In the genomic region with DNA sequence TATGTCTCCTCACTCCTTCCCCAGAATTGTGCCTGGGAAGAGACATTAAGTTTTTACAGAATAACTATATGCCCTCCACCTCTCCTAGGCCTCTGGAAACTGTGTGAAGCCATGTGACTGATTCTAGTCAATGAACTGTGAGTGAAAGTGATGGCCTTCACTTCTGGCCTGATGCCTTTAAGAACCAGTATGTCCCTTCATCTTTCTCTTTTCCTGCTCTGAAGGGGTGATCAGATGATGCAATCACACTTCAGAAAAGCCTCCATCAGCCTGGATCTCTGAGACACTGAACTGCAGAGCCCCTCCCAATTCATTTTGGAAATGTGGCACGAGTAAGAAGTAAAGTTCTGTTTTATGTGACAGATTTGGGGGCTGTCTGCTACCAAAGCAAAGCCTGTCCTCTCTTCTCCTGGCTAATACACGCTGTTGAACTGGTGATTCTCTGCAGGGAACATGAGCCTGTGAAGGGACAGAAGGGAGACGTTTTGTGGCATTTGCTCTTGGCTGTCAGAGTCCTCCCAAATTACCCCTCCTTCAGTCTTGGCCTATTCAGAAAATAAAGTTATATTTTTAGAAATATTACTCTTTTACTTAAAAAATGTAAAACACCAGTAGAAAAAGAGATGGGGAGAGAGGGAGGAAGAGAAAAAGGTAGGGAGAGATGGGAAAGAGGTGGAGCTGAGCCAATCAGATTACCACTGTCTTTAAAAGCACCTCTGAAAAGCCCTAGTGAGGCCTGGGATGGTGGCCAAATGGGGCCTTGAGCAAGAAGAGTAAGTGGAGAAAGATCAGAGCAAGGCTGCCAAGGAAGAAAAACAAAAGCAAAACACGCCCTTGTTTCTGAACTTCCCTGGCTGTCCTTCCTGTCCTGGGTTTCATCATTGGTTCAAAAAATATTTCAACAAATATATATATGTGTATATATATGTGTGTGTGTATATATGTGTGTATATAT, we compare ENCODE assay signal across 11 cellular contexts. TPM values are rescaled to one million over a fixed set of nuclear protein-coding genes. Genes with fewer than 3 reads are reported as not detected.
DNase-seq lines count a peak whose midpoint lies in the region; TF ChIP-seq lines count a peak whose summit lies in the region.
"Had no signal": no experiment of that assay in that cellular context is flagged by ENCODE, and none has a peak within 500 bp of the region (broad histone marks: within the 10 kb centered on the region; RNA-seq: fewer than 3 reads in every experiment).

No MANE protein-coding gene starts in this region.

- H4K20me1 ChIP-seq in smooth muscle cell (ENCODE audit: low read depth), result no peaks in the 10 kb centered on the region

- no peak overlapping the region for H3K27ac ChIP-seq in smooth muscle cell (ENCODE audit: low read depth)
- no peak overlapping the region for H3K27ac ChIP-seq in effector memory CD4-positive, alpha-beta T cell (ENCODE audit: insufficient read depth, low read length, poor library complexity, severe bottlenecking)

- H3K9me3 ChIP-seq in smooth muscle cell (replicated peaks; ENCODE audit: low read depth), result peaks cover 4% of the 10 kb centered on the region
- H3K9me3 ChIP-seq in effector memory CD4-positive, alpha-beta T cell (ENCODE audit: control insufficient read depth, low read length), result no peaks in the 10 kb centered on the region

- no peaks in the 10 kb centered on the region for H3K4me1 Mint-ChIP-seq in endothelial cell (ENCODE audit: unreplicated experiment)

- H3K36me3 Mint-ChIP-seq in endothelial cell (ENCODE audit: low read depth, unreplicated experiment), result no peaks in the 10 kb centered on the region
- H3K36me3 Mint-ChIP-seq: naive thymus-derived CD8-positive, alpha-beta T cell had no signal

- H3K79me2 ChIP-seq in smooth muscle cell (ENCODE audit: low read depth), result no peaks in the 10 kb centered on the region

- H3K9me3 Mint-ChIP-seq in endothelial cell (ENCODE audit: unreplicated experiment), result no peaks in the 10 kb centered on the region

- no peak overlapping the region for H3K4me3 ChIP-seq in smooth muscle cell
- no peak overlapping the region for H3K4me3 ChIP-seq in effector memory CD4-positive, alpha-beta T cell (ENCODE audit: insufficient read depth, low read depth, low read length, poor library complexity, severe bottlenecking)

- H2AFZ ChIP-seq in smooth muscle cell (ENCODE audit: low read depth), result peak overlapping the region; percentile 85

- DNase-seq in HCEC 1CT (peak; percentile 60), amniotic epithelial cell (ENCODE audit: low read depth) (peak; percentile 95), hepatic stellate cell (ENCODE audit: low spot score) (peak; percentile 31), smooth muscle cell (lab: John Stamatoyannopoulos, UW; ENCODE audit: unreplicated experiment) (no peak), endothelial cell (ENCODE audit: low spot score) (no peak), midbrain (lab: John Stamatoyannopoulos, UW) (no peak), HEK293T (ENCODE audit: extremely low spot score) (no peak)
- DNase-seq in effector memory CD4-positive, alpha-beta T cell, result no peak
- DNase-seq: naive thymus-derived CD8-positive, alpha-beta T cell; NCI-H187 had no signal

- CTCF ChIA-PET in HEK293T (lab: Yijun Ruan, JAX), result no interaction called here

- no peak overlapping the region for H3K4me3 Mint-ChIP-seq in endothelial cell (ENCODE audit: unreplicated experiment)
- H3K4me3 Mint-ChIP-seq: dendritic cell treated with granulocyte-macrophage colony-stimulating factor and Interleukin-4, amounts not matched to agents 40 ng/mL and 50 ng/mL, for 4 days; naive thymus-derived CD8-positive, alpha-beta T cell had no signal

- no peak overlapping the region for H3K9ac ChIP-seq in smooth muscle cell (ENCODE audit: low read depth)

- POLR2A ChIA-PET in HEK293T (lab: Yijun Ruan, JAX), result no interaction called here

- H3K36me3 ChIP-seq in smooth muscle cell (ENCODE audit: low read depth), result no peaks in the 10 kb centered on the region
- no peaks in the 10 kb centered on the region for H3K36me3 ChIP-seq in effector memory CD4-positive, alpha-beta T cell (ENCODE audit: control insufficient read depth, insufficient read depth, low read length)

- H3K27me3 ChIP-seq in smooth muscle cell (ENCODE audit: low read depth), result no peaks in the 10 kb centered on the region
- no peaks in the 10 kb centered on the region for H3K27me3 ChIP-seq in effector memory CD4-positive, alpha-beta T cell (replicated peaks; ENCODE audit: control insufficient read depth, insufficient read depth, low read length, poor library complexity, severe bottlenecking)

- H3K27ac Mint-ChIP-seq in endothelial cell (ENCODE audit: unreplicated experiment), result no peak overlapping the region
- H3K27ac Mint-ChIP-seq: dendritic cell treated with granulocyte-macrophage colony-stimulating factor and Interleukin-4, amounts not matched to agents 40 ng/mL and 50 ng/mL, for 4 days; naive thymus-derived CD8-positive, alpha-beta T cell had no signal

- H3F3A ChIP-seq in smooth muscle cell (ENCODE audit: low read depth), result no peaks in the 10 kb centered on the region

- no peak for TF ChIP-seq CTCF in smooth muscle cell (IDR thresholded peaks at IDR 0.05; ENCODE audit: borderline replicate concordance, insufficient read depth, poor library complexity, severe bottlenecking)
- TF ChIP-seq CTCF in endothelial cell (IDR thresholded peaks at IDR 0.05; ENCODE audit: unreplicated experiment), result no peak

- no peaks in the 10 kb centered on the region for H3K4me1 ChIP-seq in smooth muscle cell (ENCODE audit: low read depth)
- peaks cover 12% of the 10 kb centered on the region for H3K4me1 ChIP-seq in effector memory CD4-positive, alpha-beta T cell (ENCODE audit: control insufficient read depth, insufficient read depth, low read length, poor library complexity, severe bottlenecking)

- H3K27me3 Mint-ChIP-seq in endothelial cell (ENCODE audit: unreplicated experiment), result peaks cover 5% of the 10 kb centered on the region

- no peak overlapping the region for H3K4me2 ChIP-seq in smooth muscle cell

- 64% methylated on average over 4 of the region's 4 CpGs for WGBS in smooth muscle cell (ENCODE audit: low lambda C conversion rate)

TF ChIP-seq in HEK293T, 16 proteins besides CTCF, POLR2A, EP300 and RAD21:
- no peak for TF ChIP-seq ARNT (IDR thresholded peaks at IDR 0.05)

RNA-seq across cellular contexts. Expression of a gene that starts 40.9 kb away (rescaled TPM):
- total RNA-seq in smooth muscle cell (65.0 and 77.9 TPM in 2 replicates), endothelial cell (ENCODE audit: unreplicated experiment) (60.4 TPM)
- polyA plus RNA-seq in smooth muscle cell, result 32.6 and 35.8 TPM in 2 replicates

Comparison
In these comparisons a context has a peak if more than half of its experiments do, and no peak if none do; other contexts are left out.
1. DNase-seq: peak in HCEC 1CT (single experiment), amniotic epithelial cell (single experiment) and hepatic stellate cell (single experiment); none in smooth muscle cell (single experiment), endothelial cell (single experiment), midbrain (single experiment), HEK293T (single experiment) and effector memory CD4-positive, alpha-beta T cell (0 of 3).